17 cellular contexts compared by ENCODE assay signal in genomic region chr14:92253381-92253894, GRCh38.
A peak's percentile ranks its signal among the peaks of the same experiment; 100 is the strongest.
DNase-seq lines count a peak whose midpoint lies in the region; ATAC-seq and TF ChIP-seq lines count a peak whose summit lies in the region.
"Had no signal": no experiment of that assay in that cellular context is flagged by ENCODE, and none has a peak within 500 bp of the region (broad histone marks: within the 10 kb centered on the region; RNA-seq: fewer than 3 reads in every experiment).

No MANE protein-coding gene starts in this region.

- H3K27ac ChIP-seq in mammary epithelial cell (ENCODE audit: insufficient read depth, low read depth, low read length), result no peak overlapping the region
- no peak overlapping the region for H3K27ac ChIP-seq in testis
- H3K27ac ChIP-seq: esophagus squamous epithelium, heart left ventricle had no signal

- DNase-seq in MCF 10A (ENCODE audit: unreplicated experiment) (peak; percentile 21), mammary epithelial cell (no peak), NCI-H69 (lab: John Stamatoyannopoulos, UW) (peak; percentile 77), testis (peak; percentile 50), NCI-H2081 treated with DMSO at 0.1 percent for 48 hours (lab: John Stamatoyannopoulos, UW) (no peak)
- no peak for DNase-seq in naive thymus-derived CD8-positive, alpha-beta T cell
- DNase-seq: activated CD8-positive, alpha-beta memory T cell treated with anti-CD3 and anti-CD28 coated beads, Interleukin-2, amount 50 U/mL, for 48 hours; activated naive CD4-positive, alpha-beta T cell; Calu3; esophagus squamous epithelium; heart left ventricle; Karpas-422; NCI-H1694; SHP77 treated with DMSO at 0.1 percent for 48 hours had no signal

- no peak for TF ChIP-seq POLR2A in testis (IDR thresholded peaks at IDR 0.05)

- H3K27me3 ChIP-seq in mammary epithelial cell (ENCODE audit: insufficient read depth, low read length) (no peaks in the 10 kb centered on the region), iPS-15b (ENCODE audit: control insufficient read depth, insufficient read depth, low read length) (peaks cover 21% of the 10 kb centered on the region), testis (no peaks in the 10 kb centered on the region)

- 27% methylated on average over 15 of the region's 15 CpGs for WGBS in mammary epithelial cell (ENCODE audit: low coverage, missing lambda C conversion rate)
- 60 to 63% methylated on average over 15 of the region's 15 CpGs for WGBS in testis, 2 donors

- no peak overlapping the region for H3K4me2 ChIP-seq in mammary epithelial cell (ENCODE audit: insufficient read depth, low read depth, low read length)

- in situ Hi-C loops in mammary epithelial cell (cut with MboI; ENCODE audit: low sequenced_read_pairs in 2 of 2), result no loop called here

- no peak overlapping the region for H3K27ac Mint-ChIP-seq in MCF 10A (ENCODE audit: low read depth, unreplicated experiment)
- H3K27ac Mint-ChIP-seq in naive thymus-derived CD8-positive, alpha-beta T cell, result no peak overlapping the region
- H3K27ac Mint-ChIP-seq: nephron had no signal

- no peaks in the 10 kb centered on the region for H3K9me3 Mint-ChIP-seq in MCF 10A (ENCODE audit: unreplicated experiment)
- no peaks in the 10 kb centered on the region for H3K9me3 Mint-ChIP-seq in naive thymus-derived CD8-positive, alpha-beta T cell

- POLR2A ChIA-PET in MCF 10A (lab: Yijun Ruan, JAX), result no interaction called here
- POLR2A ChIA-PET in naive thymus-derived CD8-positive, alpha-beta T cell (lab: Charles Lee), result no interaction called here

- H4K20me1 ChIP-seq in mammary epithelial cell (ENCODE audit: insufficient read depth, low read length), result no peaks in the 10 kb centered on the region

- no peak for ATAC-seq in GM18870 (IDR thresholded peaks at IDR 0.05; ENCODE audit: unreplicated experiment)
- ATAC-seq in naive thymus-derived CD8-positive, alpha-beta T cell, result no peak

- CTCF ChIA-PET in MCF 10A (lab: Yijun Ruan, JAX) (interaction anchor here (0.7 kb wide), 1 partner anchor 124 kb away, joined by 5 read pairs; no protein-coding TSS in a partner anchor), mammary epithelial cell (lab: Charles Lee; ENCODE audit: low non-redundant PET) (interaction anchor here (0.6 kb wide), 1 partner anchor 489 kb away, joined by 8 read pairs; no protein-coding TSS in a partner anchor)

- H3K9me3 ChIP-seq in mammary epithelial cell (replicated peaks; ENCODE audit: insufficient read depth, low read length) (no peaks in the 10 kb centered on the region), iPS-15b (ENCODE audit: control insufficient read depth, insufficient read depth, low read length) (no peaks in the 10 kb centered on the region), testis (no peaks in the 10 kb centered on the region)
- H3K9me3 ChIP-seq: esophagus squamous epithelium, heart left ventricle had no signal

- H3K36me3 Mint-ChIP-seq in MCF 10A (ENCODE audit: insufficient read depth, unreplicated experiment), result no peaks in the 10 kb centered on the region
- H3K36me3 Mint-ChIP-seq in naive thymus-derived CD8-positive, alpha-beta T cell, result no peaks in the 10 kb centered on the region

- dilution Hi-C loops in mammary epithelial cell (cut with HindIII; ENCODE audit: low sequenced_read_pairs), result no loop called here

- no peaks in the 10 kb centered on the region for H3K79me2 ChIP-seq in mammary epithelial cell (ENCODE audit: insufficient read depth, low read length)

- intact Hi-C loops in MCF 10A (cut with micrococcal nuclease) (no loop called here), mammary epithelial cell (cut with micrococcal nuclease) (no loop called here), testis (cut with DNase I; ENCODE audit: low total_unique reads) (no loop called here)

- H3K9ac ChIP-seq in mammary epithelial cell (ENCODE audit: insufficient read depth, low read length) (no peak overlapping the region), iPS-15b (ENCODE audit: low read depth, low read length) (no peak overlapping the region)

- H2AFZ ChIP-seq in mammary epithelial cell (ENCODE audit: low read depth, low read length), result no peak overlapping the region

- H3K36me3 ChIP-seq in mammary epithelial cell (ENCODE audit: insufficient read depth, low read length) (no peaks in the 10 kb centered on the region), iPS-15b (ENCODE audit: control insufficient read depth, insufficient read depth, low read length) (no peaks in the 10 kb centered on the region), testis (ENCODE audit: low read depth, missing control alignments) (no peaks in the 10 kb centered on the region)
- H3K36me3 ChIP-seq: esophagus squamous epithelium, heart left ventricle had no signal

- H3K4me1 ChIP-seq in mammary epithelial cell (ENCODE audit: insufficient read depth, low read length) (no peaks in the 10 kb centered on the region), iPS-15b (ENCODE audit: control insufficient read depth, insufficient read depth, low read length) (peaks cover 6% of the 10 kb centered on the region), testis (no peaks in the 10 kb centered on the region)

- BruUV-seq in MCF 10A (replicated peaks; lab: Mats Ljungman, UMichigan) (no TSS peak), mammary epithelial cell (replicated peaks; lab: Mats Ljungman, UMichigan) (no TSS peak)

- H3K4me3 ChIP-seq in mammary epithelial cell (replicated peaks in 1 of 3; ENCODE audit: insufficient read depth in 1 of 3, low read depth in 2 of 3, low read length in 3 of 3) (no peak overlapping the region), iPS-15b (ENCODE audit: low read depth, low read length) (peak overlapping the region; percentile 22), testis (no peak overlapping the region)
- H3K4me3 ChIP-seq: esophagus squamous epithelium, heart left ventricle had no signal

- peaks cover 73% of the 10 kb centered on the region for H3K27me3 Mint-ChIP-seq in MCF 10A (ENCODE audit: insufficient read depth, unreplicated experiment)
- H3K27me3 Mint-ChIP-seq in naive thymus-derived CD8-positive, alpha-beta T cell, result peaks cover 23 to 60% (median 42%) of the 10 kb centered on the region in 5 donors

- H3K4me1 Mint-ChIP-seq in MCF 10A (ENCODE audit: insufficient read depth, unreplicated experiment), result no peaks in the 10 kb centered on the region
- peaks cover 6 to 15% (median 8%) of the 10 kb centered on the region in 4 donors for H3K4me1 Mint-ChIP-seq in naive thymus-derived CD8-positive, alpha-beta T cell

- H3K4me3 Mint-ChIP-seq in MCF 10A (ENCODE audit: unreplicated experiment), result no peak overlapping the region
- no peak overlapping the region for H3K4me3 Mint-ChIP-seq in naive thymus-derived CD8-positive, alpha-beta T cell
- H3K4me3 Mint-ChIP-seq: nephron had no signal

- TF ChIP-seq CTCF in MCF 10A (IDR thresholded peaks at IDR 0.05; ENCODE audit: unreplicated experiment), result no peak
- TF ChIP-seq CTCF in mammary epithelial cell (conservative IDR thresholded peaks at IDR 0.05 in 1 of 2, IDR thresholded peaks at IDR 0.05 in 1 of 2; ENCODE audit: extremely low read depth in 1 of 2, insufficient read depth in 1 of 2, low read depth in 1 of 2, low read length in 2 of 2), result no peak
- TF ChIP-seq CTCF in testis (IDR thresholded peaks at IDR 0.05), result no peak

Comparison
In these comparisons a context has a peak if more than half of its experiments do, and no peak if none do; other contexts are left out.
1. DNase-seq: peak in MCF 10A (single experiment), NCI-H69 (single experiment) and testis (single experiment); none in mammary epithelial cell (single experiment), naive thymus-derived CD8-positive, alpha-beta T cell (0 of 10) and NCI-H2081 treated with DMSO at 0.1 percent for 48 hours (single experiment).